9 cellular contexts compared by ENCODE assay signal in genomic region chr3:172536993-172537419, GRCh38. TPM values are rescaled to one million over a fixed set of nuclear protein-coding genes. Genes with fewer than 3 reads are reported as not detected.
DNase-seq lines count a peak whose midpoint lies in the region; ATAC-seq and TF ChIP-seq lines count a peak whose summit lies in the region.
"Had no signal": no experiment of that assay in that cellular context is flagged by ENCODE, and none has a peak within 500 bp of the region (broad histone marks: within the 10 kb centered on the region; RNA-seq: fewer than 3 reads in every experiment).

No MANE protein-coding gene starts in this region.

- H3K27ac ChIP-seq in lower lobe of right lung (peak overlapping the region; percentile 62), upper lobe of left lung (peak overlapping the region; percentile 34 to 78 (median 71))

- DNase-seq in activated naive CD4-positive, alpha-beta T cell treated with anti-CD3 and anti-CD28 coated beads, Interleukin-2, amount 10 ng/mL, durations not matched to agents 7 days and 5 days: no peak
- no peak for DNase-seq in activated naive CD4-positive, alpha-beta T cell treated with Interleukin-2 at 50 U/mL for 16 hours
- DNase-seq in activated T-helper 2 cell treated with anti-CD3 and anti-CD28 coated beads, Interferon-gamma antibody, Interleukin-2, Interleukin-4, amounts not matched to agents 10 μg/mL and 5 μg/mL and 100 μg/mL, durations not matched to agents 14 hours and 24 hours and 36 hours (ENCODE audit: low spot score): no peak
- DNase-seq in lower lobe of right lung: no peak
- no peak for DNase-seq in upper lobe of left lung
- no peak for DNase-seq in Right ventricle myocardium superior
- no peak for DNase-seq in G401 (ENCODE audit: low spot score)
- DNase-seq in nephron progenitor cell: no peak
- DNase-seq: amniotic stem cell had no signal

- no peaks in the 10 kb centered on the region for H3K9me3 ChIP-seq in lower lobe of right lung
- no peaks in the 10 kb centered on the region for H3K9me3 ChIP-seq in upper lobe of left lung

- peaks cover 29% of the 10 kb centered on the region for H3K4me1 ChIP-seq in lower lobe of right lung
- H3K4me1 ChIP-seq in upper lobe of left lung: peaks cover 23 to 33% (median 27%) of the 10 kb centered on the region in 4 donors

- CTCF ChIA-PET in activated naive CD4-positive, alpha-beta T cell treated with anti-CD3 and anti-CD28 coated beads, Interleukin-2, amount 10 ng/mL, durations not matched to agents 7 days and 5 days (lab: Charles Lee): interaction anchor here (1.8 to 2.0 kb wide), 2 partner anchors 14 to 17 kb away, joined by 4 to 7 read pairs; partner anchors contain the start of gene TNFSF10

- TF ChIP-seq CTCF in lower lobe of right lung (IDR thresholded peaks at IDR 0.05) (no peak), upper lobe of left lung (IDR thresholded peaks at IDR 0.05) (no peak), nephron progenitor cell (IDR thresholded peaks at IDR 0.05) (no peak)

- intact Hi-C loops in activated T-helper 2 cell treated with anti-CD3 and anti-CD28 coated beads, Interferon-gamma antibody, Interleukin-2, Interleukin-4, amounts not matched to agents 10 μg/mL and 5 μg/mL and 100 μg/mL, durations not matched to agents 14 hours and 24 hours and 36 hours (cut with micrococcal nuclease): no loop called here
- intact Hi-C loops in lower lobe of right lung (cut with DNase I) (no loop called here), Right ventricle myocardium superior (cut with DNase I) (no loop called here)

- peaks cover 54% of the 10 kb centered on the region for H3K4me1 Mint-ChIP-seq in activated naive CD4-positive, alpha-beta T cell treated with anti-CD3 and anti-CD28 coated beads, Interleukin-2, amount 10 ng/mL, durations not matched to agents 7 days and 5 days
- peaks cover 49% of the 10 kb centered on the region for H3K4me1 Mint-ChIP-seq in activated T-helper 2 cell treated with anti-CD3 and anti-CD28 coated beads, Interferon-gamma antibody, Interleukin-2, Interleukin-4, amounts not matched to agents 10 μg/mL and 5 μg/mL and 100 μg/mL, durations not matched to agents 14 hours and 24 hours and 36 hours (ENCODE audit: low read depth)
- no peaks in the 10 kb centered on the region for H3K4me1 Mint-ChIP-seq in nephron progenitor cell

- H3K4me3 ChIP-seq in lower lobe of right lung (no peak overlapping the region), upper lobe of left lung (no peak overlapping the region)

- H3K36me3 Mint-ChIP-seq in activated naive CD4-positive, alpha-beta T cell treated with anti-CD3 and anti-CD28 coated beads, Interleukin-2, amount 10 ng/mL, durations not matched to agents 7 days and 5 days: peaks cover 10% of the 10 kb centered on the region
- peaks cover 15% of the 10 kb centered on the region for H3K36me3 Mint-ChIP-seq in activated T-helper 2 cell treated with anti-CD3 and anti-CD28 coated beads, Interferon-gamma antibody, Interleukin-2, Interleukin-4, amounts not matched to agents 10 μg/mL and 5 μg/mL and 100 μg/mL, durations not matched to agents 14 hours and 24 hours and 36 hours (ENCODE audit: low read depth)
- no peaks in the 10 kb centered on the region for H3K36me3 Mint-ChIP-seq in nephron progenitor cell (ENCODE audit: low read depth)

- H3K36me3 ChIP-seq in lower lobe of right lung: no peaks in the 10 kb centered on the region
- no peaks in the 10 kb centered on the region for H3K36me3 ChIP-seq in upper lobe of left lung

- H3K9me3 Mint-ChIP-seq in activated naive CD4-positive, alpha-beta T cell treated with anti-CD3 and anti-CD28 coated beads, Interleukin-2, amount 10 ng/mL, durations not matched to agents 7 days and 5 days: peaks cover 11% of the 10 kb centered on the region
- peaks cover 14% of the 10 kb centered on the region for H3K9me3 Mint-ChIP-seq in activated T-helper 2 cell treated with anti-CD3 and anti-CD28 coated beads, Interferon-gamma antibody, Interleukin-2, Interleukin-4, amounts not matched to agents 10 μg/mL and 5 μg/mL and 100 μg/mL, durations not matched to agents 14 hours and 24 hours and 36 hours
- peaks cover 20% of the 10 kb centered on the region for H3K9me3 Mint-ChIP-seq in nephron progenitor cell

- TF ChIP-seq POLR2A in upper lobe of left lung (IDR thresholded peaks at IDR 0.05): no peak

- no peak overlapping the region for H3K4me3 Mint-ChIP-seq in activated naive CD4-positive, alpha-beta T cell treated with anti-CD3 and anti-CD28 coated beads, Interleukin-2, amount 10 ng/mL, durations not matched to agents 7 days and 5 days
- H3K4me3 Mint-ChIP-seq in activated T-helper 2 cell treated with anti-CD3 and anti-CD28 coated beads, Interferon-gamma antibody, Interleukin-2, Interleukin-4, amounts not matched to agents 10 μg/mL and 5 μg/mL and 100 μg/mL, durations not matched to agents 14 hours and 24 hours and 36 hours (ENCODE audit: low read depth): peak overlapping the region; percentile 31
- no peak overlapping the region for H3K4me3 Mint-ChIP-seq in nephron progenitor cell

- ATAC-seq in lower lobe of right lung (peak; percentile 40 to 53), upper lobe of left lung (ENCODE audit: low FRiP score in 2 of 2) (peak in 1 of 2 donors; percentile 53), Right ventricle myocardium superior (ENCODE audit: poor library complexity) (no peak)

- H3K27ac Mint-ChIP-seq in activated naive CD4-positive, alpha-beta T cell treated with anti-CD3 and anti-CD28 coated beads, Interleukin-2, amount 10 ng/mL, durations not matched to agents 7 days and 5 days: peak overlapping the region; percentile 80
- peak overlapping the region; percentile 84 for H3K27ac Mint-ChIP-seq in activated T-helper 2 cell treated with anti-CD3 and anti-CD28 coated beads, Interferon-gamma antibody, Interleukin-2, Interleukin-4, amounts not matched to agents 10 μg/mL and 5 μg/mL and 100 μg/mL, durations not matched to agents 14 hours and 24 hours and 36 hours
- no peak overlapping the region for H3K27ac Mint-ChIP-seq in nephron progenitor cell

- 51 to 54% methylated on average over 5 of the region's 5 CpGs for WGBS in upper lobe of left lung, 2 donors

- H3K27me3 Mint-ChIP-seq in activated naive CD4-positive, alpha-beta T cell treated with anti-CD3 and anti-CD28 coated beads, Interleukin-2, amount 10 ng/mL, durations not matched to agents 7 days and 5 days: no peaks in the 10 kb centered on the region
- H3K27me3 Mint-ChIP-seq in activated T-helper 2 cell treated with anti-CD3 and anti-CD28 coated beads, Interferon-gamma antibody, Interleukin-2, Interleukin-4, amounts not matched to agents 10 μg/mL and 5 μg/mL and 100 μg/mL, durations not matched to agents 14 hours and 24 hours and 36 hours (ENCODE audit: low read depth): no peaks in the 10 kb centered on the region
- H3K27me3 Mint-ChIP-seq in nephron progenitor cell (ENCODE audit: low read depth, poor library complexity): no peaks in the 10 kb centered on the region

- H3K27me3 ChIP-seq in lower lobe of right lung (ENCODE audit: low read depth): no peaks in the 10 kb centered on the region
- no peaks in the 10 kb centered on the region for H3K27me3 ChIP-seq in upper lobe of left lung

- in situ Hi-C loops in G401 (cut with HindIII; ENCODE audit: low sequenced_read_pairs): no loop called here

- TF ChIP-seq EP300 in upper lobe of left lung (IDR thresholded peaks at IDR 0.05): no peak

RNA-seq across cellular contexts. Expression of gene TNFSF10, which starts 13.8 kb away (rescaled TPM):
- total RNA-seq in activated T-helper 2 cell treated with anti-CD3 and anti-CD28 coated beads, Interferon-gamma antibody, Interleukin-2, Interleukin-4, amounts not matched to agents 10 μg/mL and 5 μg/mL and 100 μg/mL, durations not matched to agents 14 hours and 24 hours and 36 hours: 52.3 and 54.8 TPM in 2 replicates
- total RNA-seq in lower lobe of right lung (168 TPM), upper lobe of left lung (10 to 100 TPM; 41.0 to 95.2 (median 76.8) TPM), Right ventricle myocardium superior (13.7 TPM)
- total RNA-seq in G401 (2014; rRNA removed; shearing (Covaris generic)): not detected in 2 replicates

Comparison
In these comparisons a context has a peak if more than half of its experiments do, and no peak if none do; other contexts are left out.
1. RNA of gene TNFSF10, which starts 13.8 kb away (total RNA-seq): 168 TPM in lower lobe of right lung (single experiment), 41.0 to 95.2 TPM in upper lobe of left lung, 52.3 to 54.8 TPM in activated T-helper 2 cell treated with anti-CD3 and anti-CD28 coated beads, Interferon-gamma antibody, Interleukin-2, Interleukin-4, amounts not matched to agents 10 μg/mL and 5 μg/mL and 100 μg/mL, durations not matched to agents 14 hours and 24 hours and 36 hours and 13.7 TPM in Right ventricle myocardium superior (single experiment); not detected in G401; every median in the first group is over 10 times any median in the second.